11 cellular contexts compared by ENCODE assay signal in the genomic region with DNA sequence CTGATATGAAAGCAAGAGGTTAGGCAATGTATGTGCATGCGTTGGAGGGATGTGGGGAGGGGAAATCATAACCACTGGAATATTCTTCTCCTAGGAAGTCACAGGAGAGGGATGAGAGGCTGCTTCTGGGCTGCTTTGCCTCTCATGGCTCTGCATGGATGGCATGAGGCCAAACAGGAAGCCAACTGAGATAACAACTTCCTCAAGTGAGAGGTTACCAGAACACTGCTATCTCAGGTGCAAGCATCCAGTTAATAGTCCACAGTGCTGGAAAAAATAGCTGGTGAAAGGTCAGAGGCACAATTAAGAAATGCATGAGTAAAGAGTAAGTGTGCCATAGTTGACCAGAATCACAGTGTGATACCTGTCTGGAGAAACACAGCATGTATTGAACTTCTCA.
DNase-seq lines count a peak whose midpoint lies in the region; ATAC-seq, FAIRE-seq and TF ChIP-seq lines count a peak whose summit lies in the region.
"Had no signal": no experiment of that assay in that cellular context is flagged by ENCODE, and none has a peak within 500 bp of the region (broad histone marks: within the 10 kb centered on the region; RNA-seq: fewer than 3 reads in every experiment).

No MANE protein-coding gene starts in this region.

- H3K27ac Mint-ChIP-seq in CD4-positive, CD25-positive, alpha-beta regulatory T cell: peak overlapping the region in 2 of 3 donors; percentile 54 to 62

- H3K9me3 ChIP-seq in CD4-positive, CD25-positive, alpha-beta regulatory T cell (ENCODE audit: control insufficient read depth in 2 of 2, low read length in 2 of 2): no peaks in the 10 kb centered on the region

- no peak overlapping the region for H3K27ac ChIP-seq in CD4-positive, CD25-positive, alpha-beta regulatory T cell (ENCODE audit: insufficient read depth, low read length, poor library complexity, severe bottlenecking)

- H3K4me1 ChIP-seq in CD4-positive, CD25-positive, alpha-beta regulatory T cell (ENCODE audit: control insufficient read depth, insufficient read depth, low read length, poor library complexity, severe bottlenecking): peaks cover 7% of the 10 kb centered on the region

- peaks cover 5 to 13% (median 11%) of the 10 kb centered on the region in 4 donors for H3K4me1 Mint-ChIP-seq in CD4-positive, CD25-positive, alpha-beta regulatory T cell

- DNase-seq in CD4-positive, CD25-positive, alpha-beta regulatory T cell: peak in 2 of 3 donors; percentile 8 to 12
- DNase-seq in GM18507 (ENCODE audit: extremely low spot score, insufficient read length, low read depth) (no peak), NCI-H226 (peak; percentile 89), dermis blood vessel endothelial cell (peak; percentile 67), hippocampal formation (lab: John Stamatoyannopoulos, UW) (no peak), GM13976 (ENCODE audit: low spot score) (no peak), NCI-H187 treated with DMSO at 0.1 percent for 48 hours (lab: John Stamatoyannopoulos, UW) (no peak)
- DNase-seq: posterior cingulate gyrus had no signal

- H3K27me3 ChIP-seq in CD4-positive, CD25-positive, alpha-beta regulatory T cell (ENCODE audit: control insufficient read depth, insufficient read depth, low read length): no peaks in the 10 kb centered on the region

- H3K36me3 Mint-ChIP-seq in CD4-positive, CD25-positive, alpha-beta regulatory T cell: no peaks in the 10 kb centered on the region

- H3K4me3 Mint-ChIP-seq in CD4-positive, CD25-positive, alpha-beta regulatory T cell: peak overlapping the region in 1 of 4 donors; percentile 9

- no peak for TF ChIP-seq CTCF in GM13976 (IDR thresholded peaks at IDR 0.05; ENCODE audit: borderline replicate concordance, control extremely low read depth, extremely low read depth, insufficient read depth, missing control alignments)

- in situ Hi-C loops in GM13976 (cut with MboI; ENCODE audit: low sequenced_read_pairs, unreplicated experiment): no loop called here

- FAIRE-seq in GM18507 (lab: Jason Lieb, UNC): peak; percentile 70
- FAIRE-seq: endometrium had no signal

- H3K9me3 Mint-ChIP-seq in CD4-positive, CD25-positive, alpha-beta regulatory T cell: peaks cover 0 to 2% (median 0%) of the 10 kb centered on the region in 7 donors

- H3K36me3 ChIP-seq in CD4-positive, CD25-positive, alpha-beta regulatory T cell (ENCODE audit: control insufficient read depth, insufficient read depth, low read length): no peaks in the 10 kb centered on the region

- ATAC-seq in CD4-positive, CD25-positive, alpha-beta regulatory T cell (ENCODE audit: low read depth in 2 of 2): peak in 1 of 2 donors; percentile 53
- no peak for ATAC-seq in HG03135 (IDR thresholded peaks at IDR 0.05; ENCODE audit: unreplicated experiment)
- ATAC-seq: Right ventricle myocardium inferior had no signal

- H3K27me3 Mint-ChIP-seq in CD4-positive, CD25-positive, alpha-beta regulatory T cell: no peaks in the 10 kb centered on the region

- no peak overlapping the region for H3K4me3 ChIP-seq in CD4-positive, CD25-positive, alpha-beta regulatory T cell (ENCODE audit: low read depth, low read length)

Comparison
In these comparisons a context has a peak if more than half of its experiments do, and no peak if none do; other contexts are left out.
1. DNase-seq: peak in CD4-positive, CD25-positive, alpha-beta regulatory T cell (2 of 3), NCI-H226 (single experiment) and dermis blood vessel endothelial cell (single experiment); none in GM18507 (single experiment), hippocampal formation (0 of 2), GM13976 (single experiment) and NCI-H187 treated with DMSO at 0.1 percent for 48 hours (single experiment).